8 cellular contexts compared by ENCODE assay signal in the genomic region with DNA sequence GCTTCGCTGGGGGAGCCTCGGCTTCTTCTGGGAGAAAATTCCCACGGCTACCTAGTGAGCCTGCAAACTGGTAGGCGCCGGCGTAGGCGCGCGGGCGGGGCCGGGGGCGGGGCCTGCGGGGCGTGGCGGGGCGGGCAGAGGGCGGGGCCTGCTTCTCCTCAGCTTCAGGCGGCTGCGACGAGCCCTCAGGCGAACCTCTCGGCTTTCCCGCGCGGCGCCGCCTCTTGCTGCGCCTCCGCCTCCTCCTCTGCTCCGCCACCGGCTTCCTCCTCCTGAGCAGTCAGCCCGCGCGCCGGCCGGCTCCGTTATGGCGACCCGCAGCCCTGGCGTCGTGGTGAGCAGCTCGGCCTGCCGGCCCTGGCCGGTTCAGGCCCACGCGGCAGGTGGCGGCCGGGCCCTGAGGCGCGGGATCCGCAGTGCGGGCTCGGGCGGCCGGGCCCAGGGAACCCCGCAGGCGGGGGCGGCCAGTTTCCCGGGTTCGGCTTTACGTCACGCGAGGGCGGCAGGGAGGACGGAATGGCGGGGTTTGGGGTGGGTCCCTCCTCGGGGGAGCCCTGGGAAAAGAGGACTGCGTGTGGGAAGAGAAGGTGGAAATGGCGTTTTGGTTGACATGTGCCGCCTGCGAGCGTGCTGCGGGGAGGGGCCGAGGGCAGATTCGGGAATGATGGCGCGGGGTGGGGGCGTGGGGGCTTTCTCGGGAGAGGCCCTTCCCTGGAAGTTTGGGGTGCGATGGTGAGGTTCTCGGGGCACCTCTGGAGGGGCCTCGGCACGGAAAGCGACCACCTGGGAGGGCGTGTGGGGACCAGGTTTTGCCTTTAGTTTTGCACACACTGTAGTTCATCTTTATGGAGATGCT. TPM values are rescaled to one million over a fixed set of nuclear protein-coding genes. Genes with fewer than 3 reads are reported as not detected.
A peak's percentile ranks its signal among the peaks of the same experiment; 100 is the strongest.
DNase-seq lines count a peak whose midpoint lies in the region; ATAC-seq, FAIRE-seq and TF ChIP-seq lines count a peak whose summit lies in the region.

A gene with protein sequence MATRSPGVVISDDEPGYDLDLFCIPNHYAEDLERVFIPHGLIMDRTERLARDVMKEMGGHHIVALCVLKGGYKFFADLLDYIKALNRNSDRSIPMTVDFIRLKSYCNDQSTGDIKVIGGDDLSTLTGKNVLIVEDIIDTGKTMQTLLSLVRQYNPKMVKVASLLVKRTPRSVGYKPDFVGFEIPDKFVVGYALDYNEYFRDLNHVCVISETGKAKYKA (plus strand): TSS at position 161 of the 856 bp plus-strand sequence. CDS start 147 bp downstream, at position 308.

- peak within 1 kb of the TSS; percentile 47 to 74 for H3K27ac ChIP-seq in kidney (ENCODE audit: low read depth in 2 of 2, low read length in 2 of 2)

- no peak for TF ChIP-seq CTCF in kidney (IDR thresholded peaks at IDR 0.05; ENCODE audit: borderline replicate concordance, extremely low read depth, insufficient read depth)

- DNase-seq in A172 (ENCODE audit: low spot score) (peak; percentile 29), NCI-H2171 treated with DMSO at 0.1 percent for 48 hours (lab: John Stamatoyannopoulos, UW) (peak; percentile 55), kidney (peak; percentile 95)
- peak; percentile 75 for DNase-seq in activated CD4-positive, CD25-positive, alpha-beta regulatory T cell treated with anti-CD3 and anti-CD28 coated beads, Interleukin-2, amount 50 U/mL, for 72 hours
- peak; percentile 75 for DNase-seq in central memory CD4-positive, alpha-beta T cell
- peak; percentile 58 to 61 for DNase-seq in stimulated activated CD4-positive, alpha-beta T cell treated with anti-CD3 and anti-CD28 coated beads, Interleukin-15, amount 100 ng/mL, for 1 hour (ENCODE audit: low read depth in 1 of 2, low spot score in 1 of 2)

- H3K9me3 ChIP-seq in kidney (ENCODE audit: control insufficient read depth in 1 of 2, low read length in 2 of 2), result no peaks in the 10 kb centered on the region

- intact Hi-C loops in kidney (cut with DNase I), result no loop called here

- no peaks in the 10 kb centered on the region for H3K36me3 ChIP-seq in kidney (ENCODE audit: control insufficient read depth in 1 of 2, insufficient read depth in 2 of 2, low read length in 2 of 2)

- no peaks in the 10 kb centered on the region for H3K4me1 ChIP-seq in kidney (ENCODE audit: control insufficient read depth in 1 of 2, insufficient read depth in 1 of 2, low read depth in 1 of 2, low read length in 2 of 2)

- H3K4me3 ChIP-seq in kidney (ENCODE audit: low read length in 2 of 2), result peak within 1 kb of the TSS; percentile 65 to 66

- FAIRE-seq in kidney (lab: Jason Lieb, UNC), result no peak

- peak within 1 kb of the TSS in 1 of 2 donors; percentile 46 for H3K9ac ChIP-seq in kidney (ENCODE audit: low read length in 2 of 2)

- ATAC-seq in GM18520 (IDR thresholded peaks at IDR 0.05; ENCODE audit: unreplicated experiment) (peak; percentile 88), HG03060 (IDR thresholded peaks at IDR 0.05; ENCODE audit: low read depth, unreplicated experiment) (peak; percentile 52)

RNA-seq across cellular contexts. Expression of the gene that starts here (rescaled TPM):
- 9.2 and 11.8 TPM in 2 replicates for total RNA-seq in A172 (2014; rRNA removed; shearing (Covaris generic))
- 57.8 TPM for total RNA-seq in kidney
- polyA plus RNA-seq in kidney (ENCODE audit: insufficient read depth, low read depth, low replicate concordance), result 75.0 TPM

Comparison
In these comparisons a context has a peak if more than half of its experiments do, and no peak if none do; other contexts are left out.
1. Peak in every context shown above with its lines: DNase-seq, ATAC-seq, H3K4me3 ChIP-seq and H3K27ac ChIP-seq.
2. DNase-seq: peak in every context shown above with its lines; median percentile 95 in kidney; 75 in activated CD4-positive, CD25-positive, alpha-beta regulatory T cell treated with anti-CD3 and anti-CD28 coated beads, Interleukin-2, amount 50 U/mL, for 72 hours; 75 in central memory CD4-positive, alpha-beta T cell; 60 in stimulated activated CD4-positive, alpha-beta T cell treated with anti-CD3 and anti-CD28 coated beads, Interleukin-15, amount 100 ng/mL, for 1 hour; 55 in NCI-H2171 treated with DMSO at 0.1 percent for 48 hours; 29 in A172.